Comparison of ENCODE assay signal across 10 cellular contexts in genomic region chr13:40963927-40964326, GRCh38. TPM values are rescaled to one million over a fixed set of nuclear protein-coding genes. Genes with fewer than 3 reads are reported as not detected.
A peak's percentile ranks its signal among the peaks of the same experiment; 100 is the strongest.
DNase-seq lines count a peak whose midpoint lies in the region; ATAC-seq, FAIRE-seq and TF ChIP-seq lines count a peak whose summit lies in the region.
"Had no signal": no experiment of that assay in that cellular context is flagged by ENCODE, and none has a peak within 500 bp of the region (broad histone marks: within the 10 kb centered on the region; RNA-seq: fewer than 3 reads in every experiment).

No MANE protein-coding gene starts in this region.

- POLR2A ChIA-PET in CD4-positive, alpha-beta T cell (lab: Charles Lee) = interaction anchor here (1.4 kb wide), 1 partner anchor 18 kb away, joined by 4 read pairs; no protein-coding TSS in a partner anchor
- POLR2A ChIA-PET in HCT116 (lab: Charles Lee) (no interaction called here), HepG2 (lab: Yijun Ruan, JAX) (no interaction called here)

- TF ChIP-seq EP300 in HepG2 (IDR thresholded peaks at IDR 0.05; ENCODE audit: low read depth in 2 of 2, low read length in 2 of 2) = no peak
- no peak for TF ChIP-seq EP300 in HepG2 (CRISPR knock-in tag; IDR thresholded peaks at IDR 0.05; ENCODE audit: borderline replicate concordance)

- H4K20me1 ChIP-seq in HCT116 (ENCODE audit: insufficient read depth) (no peaks in the 10 kb centered on the region), HepG2 (ENCODE audit: insufficient read depth, low read length) (peaks cover 15% of the 10 kb centered on the region)

- RAD21 ChIA-PET in HCT116 (lab: Charles Lee; ENCODE audit: low non-redundant PET in 1 of 2, low total read pairs in 2 of 2, uncharacterized antibody in 2 of 2, unreplicated experiment in 2 of 2) = no interaction called here

- 100% methylated on average over 1 of the region's 1 CpG for WGBS in HepG2 (ENCODE audit: low lambda C conversion rate)

- ATAC-seq in CD4-positive, alpha-beta T cell (ENCODE audit: poor library complexity) = peak; percentile 32
- ATAC-seq in HCT116 (peak; percentile 91), HepG2 (no peak), HG03460 (IDR thresholded peaks at IDR 0.05; ENCODE audit: unreplicated experiment) (no peak)

- H3K9ac ChIP-seq in HCT116 (ENCODE audit: low read length) = no peak overlapping the region
- no peak overlapping the region for H3K9ac ChIP-seq in HepG2 (ENCODE audit: insufficient read depth, low read depth, low read length)
- no peak overlapping the region for H3K9ac ChIP-seq in colonic mucosa (ENCODE audit: low read depth in 2 of 2, low read length in 2 of 2)
- H3K9ac ChIP-seq: KMS-11 had no signal

- H3K27ac Mint-ChIP-seq in CD4-positive, alpha-beta T cell = peak overlapping the region; percentile 2
- peak overlapping the region; percentile 13 for H3K27ac Mint-ChIP-seq in activated naive CD8-positive, alpha-beta T cell treated with anti-CD3 and anti-CD28 coated beads for 36 hours

- H3K9me3 Mint-ChIP-seq in CD4-positive, alpha-beta T cell = no peaks in the 10 kb centered on the region
- H3K9me3 Mint-ChIP-seq in activated naive CD8-positive, alpha-beta T cell treated with anti-CD3 and anti-CD28 coated beads for 36 hours = peaks cover 1% of the 10 kb centered on the region
- H3K9me3 Mint-ChIP-seq: natural killer cell had no signal

- intact Hi-C loops in CD4-positive, alpha-beta T cell (cut with DNase I, micrococcal nuclease) = loop anchor here in 1 of 2 experiments (10.0 kb wide), 1 partner anchor 51 kb away; the partner anchor contains the start of gene ELF1
- intact Hi-C loops in HCT116 (cut with micrococcal nuclease) (no loop called here), HepG2 (cut with micrococcal nuclease; ENCODE audit: unreplicated experiment) (no loop called here), colonic mucosa (cut with DNase I) (no loop called here)

- no peaks in the 10 kb centered on the region for H3K27me3 Mint-ChIP-seq in CD4-positive, alpha-beta T cell
- no peaks in the 10 kb centered on the region for H3K27me3 Mint-ChIP-seq in activated naive CD8-positive, alpha-beta T cell treated with anti-CD3 and anti-CD28 coated beads for 36 hours

- H3K9me2 ChIP-seq in HCT116 (ENCODE audit: insufficient read depth) = no peaks in the 10 kb centered on the region

- no peak for FAIRE-seq in HepG2 (lab: Jason Lieb, UNC)

- H3K4me1 ChIP-seq in HCT116 (ENCODE audit: control insufficient read depth in 1 of 2, insufficient read depth in 2 of 2, low read length in 2 of 2) (peaks cover 16 to 24% of the 10 kb centered on the region in 2 experiments), HepG2 (ENCODE audit: insufficient read depth, low read length) (peaks cover 41% of the 10 kb centered on the region), colonic mucosa (no peaks in the 10 kb centered on the region)

- TF ChIP-seq POLR2A in HCT116 (IDR thresholded peaks at IDR 0.05; ENCODE audit: borderline replicate concordance, extremely low read depth, insufficient read depth, insufficient read length) (no peak), HepG2 (IDR thresholded peaks at IDR 0.05; ENCODE audit: insufficient read depth in 1 of 2, low read depth in 2 of 2, low read length in 2 of 2) (no peak)

- peak overlapping the region; percentile 25 for H3K4me3 Mint-ChIP-seq in CD4-positive, alpha-beta T cell
- no peak overlapping the region for H3K4me3 Mint-ChIP-seq in activated naive CD8-positive, alpha-beta T cell treated with anti-CD3 and anti-CD28 coated beads for 36 hours

- H3K36me3 ChIP-seq in HCT116 (ENCODE audit: control insufficient read depth in 1 of 2, insufficient read depth in 2 of 2, low read length in 2 of 2) = no peaks in the 10 kb centered on the region
- H3K36me3 ChIP-seq in HepG2 (replicated peaks in 1 of 2; ENCODE audit: control insufficient read depth in 1 of 2, insufficient read depth in 2 of 2, low read length in 2 of 2) = peaks cover 3 to 5% of the 10 kb centered on the region in 2 experiments; a peak in 3 of 5 replicates
- no peaks in the 10 kb centered on the region for H3K36me3 ChIP-seq in colonic mucosa

- H3K9me3 ChIP-seq in CD4-positive, alpha-beta T cell (ENCODE audit: control insufficient read depth, low read length) = no peaks in the 10 kb centered on the region
- no peaks in the 10 kb centered on the region for H3K9me3 ChIP-seq in HCT116 (ENCODE audit: control insufficient read depth in 1 of 2, insufficient read depth in 1 of 2, low read depth in 1 of 2, low read length in 2 of 2)
- no peaks in the 10 kb centered on the region for H3K9me3 ChIP-seq in HepG2 (ENCODE audit: low read length)
- no peaks in the 10 kb centered on the region for H3K9me3 ChIP-seq in colonic mucosa

- H3K4me3 ChIP-seq in HCT116 (replicated peaks in 1 of 2; ENCODE audit: low read depth in 1 of 2, low read length in 2 of 2) (no peak overlapping the region), HepG2 (replicated peaks in 1 of 3; ENCODE audit: insufficient read depth in 1 of 3, low read depth in 2 of 3, low read length in 3 of 3) (no peak overlapping the region), colonic mucosa (no peak overlapping the region)

- H3K27ac ChIP-seq in CD4-positive, alpha-beta T cell (ENCODE audit: low read depth, low read length) = no peak overlapping the region
- peak overlapping the region; percentile 13; the same call in 1 of the 2 replicates for H3K27ac ChIP-seq in HCT116 (ENCODE audit: low read depth, low read length)
- H3K27ac ChIP-seq in HepG2 (ENCODE audit: extremely low read length, insufficient read depth, low read length) = no peak overlapping the region
- no peak overlapping the region for H3K27ac ChIP-seq in colonic mucosa
- H3K27ac ChIP-seq: KMS-11 had no signal

- H3K4me2 ChIP-seq in HCT116 (ENCODE audit: low read length) (peak overlapping the region; percentile 42), HepG2 (ENCODE audit: low read depth, low read length) (no peak overlapping the region)
- H3K4me2 ChIP-seq: KMS-11 had no signal

- in situ Hi-C loops in HepG2 (cut with HindIII; ENCODE audit: extremely low pct_ligation_motif_present, low pct_unique_long_range_greater_than_20kb) = no loop called here

- H3K79me2 ChIP-seq in HCT116 (ENCODE audit: insufficient read depth, low read length) (peaks cover 62% of the 10 kb centered on the region), HepG2 (ENCODE audit: insufficient read depth, low read length) (peaks cover 73% of the 10 kb centered on the region)

- TF ChIP-seq RAD21 in HCT116 (IDR thresholded peaks at IDR 0.05; ENCODE audit: low read depth) (no peak), HepG2 (CRISPR knock-in tag; IDR thresholded peaks at IDR 0.05) (no peak)

- H2AFZ ChIP-seq in HCT116 (ENCODE audit: low read depth, low read length, poor library complexity, severe bottlenecking) = no peak overlapping the region
- H2AFZ ChIP-seq in HepG2 (ENCODE audit: low read length) = no peak overlapping the region

- DNase-seq in CD4-positive, alpha-beta T cell = no peak
- DNase-seq in HCT116 (ENCODE audit: low read depth, low spot score) (peak; percentile 45), HepG2 (ENCODE audit: low spot score) (no peak), OCI-M2 (lab: John Stamatoyannopoulos, UW; ENCODE audit: unreplicated experiment) (no peak), DMS114 treated with DMSO at 0.1 percent for 48 hours (lab: John Stamatoyannopoulos, UW; ENCODE audit: unreplicated experiment) (no peak), colonic mucosa (no peak)
- DNase-seq in activated naive CD8-positive, alpha-beta T cell treated with anti-CD3 and anti-CD28 coated beads for 36 hours = no peak
- DNase-seq: natural killer cell had no signal

- H3K4me1 Mint-ChIP-seq in CD4-positive, alpha-beta T cell (ENCODE audit: low read depth) = peaks cover 92% of the 10 kb centered on the region
- peaks cover 76% of the 10 kb centered on the region for H3K4me1 Mint-ChIP-seq in activated naive CD8-positive, alpha-beta T cell treated with anti-CD3 and anti-CD28 coated beads for 36 hours

- no peak for TF ChIP-seq CTCF in CD4-positive, alpha-beta T cell (IDR thresholded peaks at IDR 0.05)
- no peak for TF ChIP-seq CTCF in HCT116 (IDR thresholded peaks at IDR 0.05 in 2 of 3, conservative IDR thresholded peaks at IDR 0.05 in 1 of 3; ENCODE audit: borderline replicate concordance in 1 of 3, insufficient read depth in 1 of 3, low read depth in 2 of 3, low read length in 2 of 3)
- no peak for TF ChIP-seq CTCF in HepG2 (CRISPR knock-in tag; IDR thresholded peaks at IDR 0.05)
- TF ChIP-seq CTCF in colonic mucosa (IDR thresholded peaks at IDR 0.05) = no peak

- BruUV-seq in HCT116 (replicated peaks; lab: Mats Ljungman, UMichigan) = no TSS peak
- no TSS peak for BruUV-seq in HepG2 (replicated peaks; lab: Mats Ljungman, UMichigan)

- H3K27me3 ChIP-seq in CD4-positive, alpha-beta T cell (ENCODE audit: control insufficient read depth, insufficient read depth, low read length) = no peaks in the 10 kb centered on the region
- H3K27me3 ChIP-seq in HCT116 (ENCODE audit: insufficient read depth, low read length) = no peaks in the 10 kb centered on the region
- no peaks in the 10 kb centered on the region for H3K27me3 ChIP-seq in HepG2 (ENCODE audit: control insufficient read depth in 1 of 2, insufficient read depth in 2 of 2, low read length in 2 of 2)
- no peaks in the 10 kb centered on the region for H3K27me3 ChIP-seq in colonic mucosa

- CTCF ChIA-PET in CD4-positive, alpha-beta T cell (lab: Charles Lee) = no interaction called here
- CTCF ChIA-PET in HCT116 (lab: Charles Lee) = no interaction called here
- CTCF ChIA-PET in HepG2 (lab: Yijun Ruan, JAX; ENCODE audit: low intra/inter-chr PET ratio, low total read pairs) = no interaction called here

- peaks cover 71% of the 10 kb centered on the region for H3K36me3 Mint-ChIP-seq in CD4-positive, alpha-beta T cell (ENCODE audit: low read depth)
- H3K36me3 Mint-ChIP-seq in activated naive CD8-positive, alpha-beta T cell treated with anti-CD3 and anti-CD28 coated beads for 36 hours = peaks cover 31% of the 10 kb centered on the region

RNA-seq across cellular contexts. Expression of gene ELF1, which starts 55.2 kb away (rescaled TPM):
- total RNA-seq in CD4-positive, alpha-beta T cell = 100 to 1,000 TPM; 354 to 358 TPM
- 30.0 TPM for total RNA-seq in HCT116 (2021; ENCODE audit: unreplicated experiment)
- polyA plus RNA-seq in HCT116 (2012) = 13.3 and 17.1 TPM in 2 replicates
- 10 to 100 TPM; 93.3 to 97.9 TPM for total RNA-seq in activated naive CD8-positive, alpha-beta T cell treated with anti-CD3 and anti-CD28 coated beads for 36 hours
- total RNA-seq in HepG2 (2016; rRNA removed; fragmentation: Illumina TruSeq; extraction: Trizol) = 71.5 and 91.5 TPM in 2 replicates
- 12.1 and 14.2 TPM in 2 replicates for total RNA-seq in HepG2 (2016; cell fraction: cytosol; rRNA removed; fragmentation: Illumina TruSeq; extraction: Trizol; ENCODE audit: low read depth)
- 70.6 and 87.4 TPM in 2 replicates for total RNA-seq in HepG2 (2016; cell fraction: insoluble cytoplasmic fraction; rRNA removed; fragmentation: Illumina TruSeq; extraction: Trizol)
- 24.5 and 26.2 TPM in 2 replicates for total RNA-seq in HepG2 (2016; cell fraction: membrane; rRNA removed; fragmentation: Illumina TruSeq; extraction: Trizol)
- 78.4 and 79.2 TPM in 2 replicates for total RNA-seq in HepG2 (2016; cell fraction: nucleus; rRNA removed; fragmentation: Illumina TruSeq; extraction: Trizol)
- polyA plus RNA-seq in HepG2 (2011; rRNA removed) = 24.6 and 26.5 TPM in 2 replicates
- 14.1 and 18.0 TPM in 2 replicates for polyA plus RNA-seq in HepG2 (2011; cell fraction: cytosol; rRNA removed)
- 15.7 and 16.1 TPM in 2 replicates for polyA plus RNA-seq in HepG2 (2011; cell fraction: nucleus; rRNA removed)
- 28.9 and 32.2 TPM in 2 replicates for polyA plus RNA-seq in HepG2 (2012)
- 1.6 and 1.9 TPM in 2 replicates for polyA plus RNA-seq in HepG2 (2016; cell fraction: cytosol; fragmentation: Illumina TruSeq; extraction: Trizol; ENCODE audit: low read depth)
- 55.8 and 56.2 TPM in 2 replicates for polyA plus RNA-seq in HepG2 (2016; cell fraction: insoluble cytoplasmic fraction; fragmentation: Illumina TruSeq; extraction: Trizol; ENCODE audit: low read depth)
- 6.4 and 6.6 TPM in 2 replicates for polyA plus RNA-seq in HepG2 (2016; cell fraction: membrane; fragmentation: Illumina TruSeq; extraction: Trizol; ENCODE audit: low read depth)
- polyA plus RNA-seq in HepG2 (2016; cell fraction: nucleus; fragmentation: Illumina TruSeq; extraction: Trizol; ENCODE audit: insufficient read depth, low read depth) = 46.4 and 47.1 TPM in 2 replicates
- polyA minus RNA-seq in HepG2 (2011; rRNA and poly(A)+ RNA removed; ENCODE audit: low replicate concordance) = 18.2 and 60.6 TPM in 2 replicates
- 29.5 and 31.8 TPM in 2 replicates for polyA minus RNA-seq in HepG2 (2011; cell fraction: cytosol; rRNA and poly(A)+ RNA removed)
- 77.6 and 81.4 TPM in 2 replicates for polyA minus RNA-seq in HepG2 (2011; cell fraction: nucleus; rRNA and poly(A)+ RNA removed)
- 100 to 1,000 TPM in 1 of 2 donors, 10 to 100 TPM in 1; 72.2 to 120 TPM for total RNA-seq in colonic mucosa

Comparison
In these comparisons a context has a peak if more than half of its experiments do, and no peak if none do; other contexts are left out.
1. ATAC-seq: peak in CD4-positive, alpha-beta T cell (single experiment) and HCT116 (single experiment); none in HepG2 (single experiment) and HG03460 (single experiment).